1 cellular context compared by ENCODE assay signal in genomic region chr1:116485071-116485735, GRCh38.
TF ChIP-seq lines count a peak whose summit lies in the region.

No MANE protein-coding gene starts in this region.

TF ChIP-seq in HEK293, 187 proteins besides CTCF, POLR2A, EP300 and RAD21 (continued from another document):
- TF ChIP-seq ZNF311 (tag by site-specific recombination; IDR thresholded peaks at IDR 0.05; ENCODE audit: borderline replicate concordance) (no peak), SCRT2 (tag by site-specific recombination; IDR thresholded peaks at IDR 0.05) (0 out of 2 replicates have a peak, but pooled peaks have one; percentile 21), ZNF133 (tag by site-specific recombination; IDR thresholded peaks at IDR 0.05) (no peak), ZNF48 (tag by site-specific recombination; IDR thresholded peaks at IDR 0.05) (no peak), RBAK (tag by site-specific recombination; IDR thresholded peaks at IDR 0.05) (no peak), ZNF768 (tag by site-specific recombination; IDR thresholded peaks at IDR 0.05) (no peak), ZNF335 (tag by site-specific recombination; conservative IDR thresholded peaks at IDR 0.05) (peak; percentile 48), ZNF354C (tag by site-specific recombination; IDR thresholded peaks at IDR 0.05; ENCODE audit: borderline replicate concordance, low read depth) (no peak), ZNF426 (tag by site-specific recombination; IDR thresholded peaks at IDR 0.05) (no peak), REPIN1 (tag by site-specific recombination; IDR thresholded peaks at IDR 0.05; ENCODE audit: low read depth) (no peak), KLF17 (tag by site-specific recombination; IDR thresholded peaks at IDR 0.05) (0 out of 2 replicates have a peak, but pooled peaks have one; percentile 16), PRDM2 (tag by site-specific recombination; IDR thresholded peaks at IDR 0.05; ENCODE audit: borderline replicate concordance) (no peak)
- TF ChIP-seq, protein P1, sequence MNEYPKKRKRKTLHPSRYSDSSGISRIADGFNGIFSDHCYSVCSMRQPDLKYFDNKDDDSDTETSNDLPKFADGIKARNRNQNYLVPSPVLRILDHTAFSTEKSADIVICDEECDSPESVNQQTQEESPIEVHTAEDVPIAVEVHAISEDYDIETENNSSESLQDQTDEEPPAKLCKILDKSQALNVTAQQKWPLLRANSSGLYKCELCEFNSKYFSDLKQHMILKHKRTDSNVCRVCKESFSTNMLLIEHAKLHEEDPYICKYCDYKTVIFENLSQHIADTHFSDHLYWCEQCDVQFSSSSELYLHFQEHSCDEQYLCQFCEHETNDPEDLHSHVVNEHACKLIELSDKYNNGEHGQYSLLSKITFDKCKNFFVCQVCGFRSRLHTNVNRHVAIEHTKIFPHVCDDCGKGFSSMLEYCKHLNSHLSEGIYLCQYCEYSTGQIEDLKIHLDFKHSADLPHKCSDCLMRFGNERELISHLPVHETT (tag by site-specific recombination; IDR thresholded peaks at IDR 0.05): no peak
TF ChIP-seq in HEK293: peak in this region for 16.
